In the genomic region with DNA sequence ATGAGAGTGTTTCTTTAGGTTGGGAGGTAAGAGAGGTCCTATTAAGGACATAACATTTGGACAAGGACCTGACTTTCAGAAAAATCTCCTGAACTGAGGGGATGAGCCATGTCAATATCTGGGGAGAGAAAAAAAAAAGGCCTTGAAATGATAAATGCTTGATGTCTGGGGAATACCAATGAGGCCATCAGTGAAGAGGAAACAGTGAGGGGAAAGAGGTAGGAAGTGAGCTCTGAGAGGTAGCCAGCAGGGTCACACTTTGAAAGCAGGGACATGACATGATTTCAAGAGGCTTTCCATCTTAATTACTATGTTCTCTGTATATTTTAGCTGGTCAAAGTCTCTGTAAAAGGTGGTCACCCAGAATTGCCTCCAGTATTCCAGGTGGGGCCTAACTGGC, we compare ENCODE assay signal across 23 cellular contexts. TPM values are rescaled to one million over a fixed set of nuclear protein-coding genes. Genes with fewer than 3 reads are reported as not detected.
DNase-seq lines count a peak whose midpoint lies in the region; ATAC-seq and TF ChIP-seq lines count a peak whose summit lies in the region.
"Had no signal": no experiment of that assay in that cellular context is flagged by ENCODE, and none has a peak within 500 bp of the region (broad histone marks: within the 10 kb centered on the region; RNA-seq: fewer than 3 reads in every experiment).

No MANE protein-coding gene starts in this region.

- H3K36me3 ChIP-seq in A673 (ENCODE audit: insufficient read depth, low read length, poor library complexity, severe bottlenecking) = no peaks in the 10 kb centered on the region
- no peaks in the 10 kb centered on the region for H3K36me3 ChIP-seq in CD4-positive, alpha-beta memory T cell (ENCODE audit: insufficient read depth, low read length)
- no peaks in the 10 kb centered on the region for H3K36me3 ChIP-seq in OCI-LY7 (ENCODE audit: insufficient read depth, low read length)
- no peaks in the 10 kb centered on the region for H3K36me3 ChIP-seq in naive thymus-derived CD4-positive, alpha-beta T cell (ENCODE audit: control insufficient read depth in 2 of 3, insufficient read depth in 3 of 3, low read length in 3 of 3)
- H3K36me3 ChIP-seq: HAP-1 had no signal

- H3K4me3 ChIP-seq in A673 (ENCODE audit: low read depth, low read length, poor library complexity, severe bottlenecking) = no peak overlapping the region
- H3K4me3 ChIP-seq in CD4-positive, alpha-beta memory T cell (ENCODE audit: low read length in 2 of 2) = no peak overlapping the region
- H3K4me3 ChIP-seq in OCI-LY7 (ENCODE audit: low read depth, low read length, poor library complexity, severe bottlenecking) = no peak overlapping the region
- no peak overlapping the region for H3K4me3 ChIP-seq in naive thymus-derived CD4-positive, alpha-beta T cell (ENCODE audit: low read length)
- H3K4me3 ChIP-seq: A549, GM23338, HAP-1 had no signal

- H3K4me1 ChIP-seq in A673 (ENCODE audit: insufficient read depth, low read length, poor library complexity, severe bottlenecking) = peaks cover 36% of the 10 kb centered on the region
- peaks cover 23% of the 10 kb centered on the region for H3K4me1 ChIP-seq in CD4-positive, alpha-beta memory T cell (ENCODE audit: insufficient read depth, low read length)
- peaks cover 73% of the 10 kb centered on the region for H3K4me1 ChIP-seq in OCI-LY7 (ENCODE audit: insufficient read depth, low read length, poor library complexity, severe bottlenecking)
- peaks cover 9 to 16% of the 10 kb centered on the region in 2 donors for H3K4me1 ChIP-seq in naive thymus-derived CD4-positive, alpha-beta T cell (ENCODE audit: control insufficient read depth in 2 of 2, insufficient read depth in 2 of 2, low read length in 2 of 2)

- H3K27ac ChIP-seq in A673 (ENCODE audit: low read depth, low read length, poor library complexity, severe bottlenecking) (peak overlapping the region; percentile 97), OCI-LY7 (ENCODE audit: low read depth, low read length, poor library complexity, severe bottlenecking) (no peak overlapping the region)
- no peak overlapping the region for H3K27ac ChIP-seq in CD4-positive, alpha-beta memory T cell (ENCODE audit: low read depth, low read length)
- no peak overlapping the region for H3K27ac ChIP-seq in naive thymus-derived CD4-positive, alpha-beta T cell (ENCODE audit: low read depth, low read length)
- H3K27ac ChIP-seq: A549, RWPE1 had no signal

- BruUV-seq in A673 (replicated peaks; lab: Mats Ljungman, UMichigan) (no TSS peak), OCI-LY7 (replicated peaks; lab: Mats Ljungman, UMichigan) (no TSS peak)

- peaks cover 18 to 55% (median 40%) of the 10 kb centered on the region in 4 donors for H3K4me1 Mint-ChIP-seq in CD4-positive, alpha-beta memory T cell
- H3K4me1 Mint-ChIP-seq in naive thymus-derived CD4-positive, alpha-beta T cell = peaks cover 19 to 61% (median 39%) of the 10 kb centered on the region in 7 donors

- TF ChIP-seq CTCF in A673 (conservative IDR thresholded peaks at IDR 0.05; ENCODE audit: low read depth, low read length) (no peak), OCI-LY7 (conservative IDR thresholded peaks at IDR 0.05; ENCODE audit: low read length) (no peak)

- peaks cover 5% of the 10 kb centered on the region; the same call in 1 of the 2 replicates for H3K79me2 ChIP-seq in OCI-LY7 (ENCODE audit: insufficient read depth, low read depth, low read length)

- H3K4me2 ChIP-seq in OCI-LY7 (ENCODE audit: low read length) = peak overlapping the region; percentile 10
- H3K4me2 ChIP-seq: A549, GM23338 had no signal

- H3K4me3 Mint-ChIP-seq in CD4-positive, alpha-beta memory T cell = no peak overlapping the region
- H3K4me3 Mint-ChIP-seq in naive thymus-derived CD4-positive, alpha-beta T cell = no peak overlapping the region
- H3K4me3 Mint-ChIP-seq: CD4-positive, alpha-beta T cell; GM23338 had no signal

- ATAC-seq in naive thymus-derived CD4-positive, alpha-beta T cell = no peak
- no peak for ATAC-seq in GM19467 (IDR thresholded peaks at IDR 0.05; ENCODE audit: unreplicated experiment)
- no peak for ATAC-seq in GM21447 (IDR thresholded peaks at IDR 0.05; ENCODE audit: unreplicated experiment)
- ATAC-seq: A549, GM23338, SK-N-SH treated with all-trans-retinoic acid at 6 μM for 48 hours had no signal

- CTCF ChIA-PET in A673 (lab: Charles Lee) (no interaction called here), OCI-LY7 (lab: Charles Lee; ENCODE audit: unreplicated experiment) (no interaction called here)
- CTCF ChIA-PET in CD4-positive, alpha-beta memory T cell (lab: Charles Lee; ENCODE audit: partially characterized antibody) = interaction anchor here (1.1 to 9.8 kb wide), 2 partner anchors 19 to 40 kb away, joined by 4 to 103 read pairs; no protein-coding TSS in a partner anchor
- CTCF ChIA-PET in naive thymus-derived CD4-positive, alpha-beta T cell (lab: Charles Lee) = interaction anchor here (0.7 to 0.9 kb wide), 2 partner anchors 18 to 38 kb away, joined by 3 to 11 read pairs; no protein-coding TSS in a partner anchor

- intact Hi-C loops in A673 (cut with micrococcal nuclease; ENCODE audit: unreplicated experiment) = loop anchor here (5.0 kb wide), 1 partner anchor 390 kb away; no protein-coding TSS in a partner anchor
- intact Hi-C loops in CD4-positive, alpha-beta memory T cell (cut with micrococcal nuclease) = no loop called here
- intact Hi-C loops in OCI-LY7 (cut with micrococcal nuclease; ENCODE audit: unreplicated experiment) = no loop called here
- intact Hi-C loops in naive thymus-derived CD4-positive, alpha-beta T cell (cut with micrococcal nuclease) = no loop called here

- no peaks in the 10 kb centered on the region for H4K20me1 ChIP-seq in OCI-LY7 (ENCODE audit: insufficient read depth, low read length)

- H3K27ac Mint-ChIP-seq in CD4-positive, alpha-beta memory T cell = peak overlapping the region in 4 of 7 donors; percentile 24 to 81 (median 67)
- H3K27ac Mint-ChIP-seq in naive thymus-derived CD4-positive, alpha-beta T cell = peak overlapping the region in 5 of 9 donors; percentile 0 to 71 (median 14)
- H3K27ac Mint-ChIP-seq: CD4-positive, alpha-beta T cell; GM23338 had no signal

- H2AFZ ChIP-seq in OCI-LY7 (ENCODE audit: low read length) = peak overlapping the region; percentile 56; the same call in 1 of the 2 replicates
- H2AFZ ChIP-seq: GM23338 had no signal

- no peaks in the 10 kb centered on the region for H3K9me2 ChIP-seq in OCI-LY7 (ENCODE audit: insufficient read depth, low read length)

- no peaks in the 10 kb centered on the region for H3K36me3 Mint-ChIP-seq in CD4-positive, alpha-beta memory T cell
- H3K36me3 Mint-ChIP-seq in naive thymus-derived CD4-positive, alpha-beta T cell = peaks cover 0 to 2% (median 0%) of the 10 kb centered on the region in 5 donors

- POLR2A ChIA-PET in A673 (lab: Charles Lee; ENCODE audit: low non-redundant PET) = no interaction called here
- POLR2A ChIA-PET in CD4-positive, alpha-beta memory T cell (lab: Charles Lee; ENCODE audit: partially characterized antibody) = interaction anchor here (0.6 to 2.9 kb wide), 4 partner anchors 36 to 52 kb away, joined by 3 to 9 read pairs (median 4); no protein-coding TSS in a partner anchor
- POLR2A ChIA-PET in OCI-LY7 (lab: Charles Lee) = interaction anchor here (0.7 to 9.0 kb wide), 10 partner anchors 17 to 968 kb away, joined by 3 to 99 read pairs (median 5); partner anchors contain the start of gene HMGB1
- POLR2A ChIA-PET in naive thymus-derived CD4-positive, alpha-beta T cell (lab: Charles Lee) = interaction anchor here (1.0 to 2.3 kb wide), 2 partner anchors 41 to 264 kb away, joined by 3 to 9 read pairs; no protein-coding TSS in a partner anchor

- no peaks in the 10 kb centered on the region for H3K9me3 Mint-ChIP-seq in CD4-positive, alpha-beta memory T cell
- peaks cover 0 to 3% (median 0%) of the 10 kb centered on the region in 11 donors for H3K9me3 Mint-ChIP-seq in naive thymus-derived CD4-positive, alpha-beta T cell
- H3K9me3 Mint-ChIP-seq: CD4-positive, alpha-beta T cell had no signal

- H3K27me3 Mint-ChIP-seq in CD4-positive, alpha-beta memory T cell = no peaks in the 10 kb centered on the region
- no peaks in the 10 kb centered on the region for H3K27me3 Mint-ChIP-seq in naive thymus-derived CD4-positive, alpha-beta T cell
- H3K27me3 Mint-ChIP-seq: CD4-positive, alpha-beta T cell had no signal

- DNase-seq in A673 (ENCODE audit: low spot score) (peak; percentile 59), OCI-LY7 (ENCODE audit: low spot score) (no peak), NOMO-1 treated with dmso at 0.1 percent for 144 hours (lab: John Stamatoyannopoulos, UW; ENCODE audit: unreplicated experiment) (no peak)
- DNase-seq in CD4-positive, alpha-beta memory T cell = no peak
- DNase-seq in naive thymus-derived CD4-positive, alpha-beta T cell = no peak
- DNase-seq: CD4-positive, alpha-beta T cell; KG1; NCI-H1092 treated with DMSO at 0.1 percent for 48 hours; NCI-H146; NCI-H2029 treated with DMSO at 0.1 percent for 48 hours; NCI-H524 treated with DMSO at 0.1 percent for 48 hours; NCI-H82; SHP77 treated with DMSO at 0.1 percent for 48 hours; T-helper 1 cell had no signal

- H3K9me3 ChIP-seq in A673 (ENCODE audit: low read depth, low read length, poor library complexity, severe bottlenecking) = no peaks in the 10 kb centered on the region
- no peaks in the 10 kb centered on the region for H3K9me3 ChIP-seq in CD4-positive, alpha-beta memory T cell (ENCODE audit: control insufficient read depth in 1 of 2, low read length in 2 of 2)
- no peaks in the 10 kb centered on the region for H3K9me3 ChIP-seq in OCI-LY7 (ENCODE audit: low read length)
- no peaks in the 10 kb centered on the region for H3K9me3 ChIP-seq in naive thymus-derived CD4-positive, alpha-beta T cell (ENCODE audit: control insufficient read depth in 2 of 3, low read length in 3 of 3)
- H3K9me3 ChIP-seq: A549 had no signal

- no peaks in the 10 kb centered on the region for H3K27me3 ChIP-seq in A673 (replicated peaks; ENCODE audit: insufficient read depth, low read depth, low read length, poor library complexity)
- H3K27me3 ChIP-seq in CD4-positive, alpha-beta memory T cell (ENCODE audit: insufficient read depth, low read length) = no peaks in the 10 kb centered on the region
- no peaks in the 10 kb centered on the region for H3K27me3 ChIP-seq in naive thymus-derived CD4-positive, alpha-beta T cell (ENCODE audit: control insufficient read depth in 2 of 2, insufficient read depth in 2 of 2, low read length in 2 of 2)

RNA-seq across cellular contexts. Expression of gene UBE2L5, which starts 9.9 kb away (rescaled TPM):
- 0.21 TPM in 1 of 2 replicates, not detected in the other for total RNA-seq in A673 (2021)
- not detected for total RNA-seq in CD4-positive, alpha-beta memory T cell
- not detected for polyA plus RNA-seq in CD4-positive, alpha-beta memory T cell
- total RNA-seq in OCI-LY7 (2014; rRNA removed; shearing (Covaris generic)) = 0.15 and 0.22 TPM in 2 replicates
- total RNA-seq in OCI-LY7 (2022) = 1.00 and 1.8 TPM in 2 replicates
- not detected for total RNA-seq in naive thymus-derived CD4-positive, alpha-beta T cell
- polyA plus RNA-seq in naive thymus-derived CD4-positive, alpha-beta T cell = under 1 TPM in 1 of 2 donors, not detected in 1; 0.14 TPM
- total RNA-seq: Daoy, GM23338 had no signal
- polyA plus RNA-seq: BJ, GM23338 had no signal

RNA-seq across cellular contexts. Expression of gene HMGB1, which starts 53.4 kb away (rescaled TPM):
- total RNA-seq in A673 (2021) (1,533 and 1,602 TPM in 2 replicates), OCI-LY7 (2022) (1,114 and 1,344 TPM in 2 replicates)
- total RNA-seq in CD4-positive, alpha-beta memory T cell = 100 to 1,000 TPM; 311 to 331 TPM
- polyA plus RNA-seq in CD4-positive, alpha-beta memory T cell = 100 to 1,000 TPM; 564 to 714 TPM
- 1,288 and 1,675 TPM in 2 replicates for total RNA-seq in OCI-LY7 (2014; rRNA removed; shearing (Covaris generic))
- total RNA-seq in naive thymus-derived CD4-positive, alpha-beta T cell = 100 to 1,000 TPM; 294 to 530 (median 319) TPM
- polyA plus RNA-seq in naive thymus-derived CD4-positive, alpha-beta T cell = 100 to 1,000 TPM; 529 to 577 TPM

Comparison
In these comparisons a context has a peak if more than half of its experiments do, and no peak if none do; other contexts are left out.
1. CTCF ChIA-PET loops: an anchor here in CD4-positive, alpha-beta memory T cell (1.1 to 9.8 kb wide) and naive thymus-derived CD4-positive, alpha-beta T cell (0.7 to 0.9 kb wide); none called in A673 and OCI-LY7.